Comparison of ENCODE assay signal across 8 cellular contexts in genomic region chr16:5033256-5034166, GRCh38. TPM values are rescaled to one million over a fixed set of nuclear protein-coding genes. Genes with fewer than 3 reads are reported as not detected.
DNase-seq lines count a peak whose midpoint lies in the region; ATAC-seq and TF ChIP-seq lines count a peak whose summit lies in the region.

Gene NAGPA (minus strand): TSS chr16:5033935. CDS start chr16:5033914, 21 bp downstream.

- peak; percentile 58 for TF ChIP-seq POLR2A in GM10847 (IDR thresholded peaks at IDR 0.05; ENCODE audit: extremely low read depth, insufficient read length)
- TF ChIP-seq POLR2A in adrenal gland (IDR thresholded peaks at IDR 0.05): peak in 1 of 2 donors; percentile 44
- no peak for TF ChIP-seq POLR2A in heart left ventricle (IDR thresholded peaks at IDR 0.05)
- peak; percentile 9 to 34 for TF ChIP-seq POLR2A in tibial nerve (IDR thresholded peaks at IDR 0.05)

- H3K4me3 ChIP-seq in adrenal gland (peak within 1 kb of the TSS; percentile 31 to 94 (median 50)), heart left ventricle (peak within 1 kb of the TSS; percentile 72 to 99 (median 89)), tibial nerve (peak within 1 kb of the TSS; percentile 66 to 97 (median 84))

- no peaks in the 10 kb centered on the region for H3K27me3 ChIP-seq in adrenal gland
- H3K27me3 ChIP-seq in heart left ventricle: no peaks in the 10 kb centered on the region
- H3K27me3 ChIP-seq in tibial nerve: no peaks in the 10 kb centered on the region

- H3K9me3 ChIP-seq in adrenal gland (replicated peaks in 1 of 3) (no peaks in the 10 kb centered on the region), heart left ventricle (no peaks in the 10 kb centered on the region), tibial nerve (no peaks in the 10 kb centered on the region)

- H3K36me3 ChIP-seq in adrenal gland (replicated peaks in 1 of 2): peaks cover 0 to 9% of the 10 kb centered on the region in 2 donors
- peaks cover 0 to 15% (median 6%) of the 10 kb centered on the region in 9 donors for H3K36me3 ChIP-seq in heart left ventricle
- H3K36me3 ChIP-seq in tibial nerve: peaks cover 0 to 30% (median 0%) of the 10 kb centered on the region in 3 donors

- ATAC-seq in HG02588 (IDR thresholded peaks at IDR 0.05; ENCODE audit: unreplicated experiment) (peak; percentile 86), heart left ventricle (peak; percentile 73 to 95 (median 94))

- WGBS in adrenal gland, 4 donors: 0 to 2% (median 0%) methylated on average over 10 to 104 of the region's 104 CpGs
- 0 to 1% (median 0%) methylated on average over 43 to 104 of the region's 104 CpGs for WGBS in heart left ventricle, 4 donors
- 0 to 1% methylated on average over 31 to 37 of the region's 104 CpGs for WGBS in tibial nerve, 2 donors

- peak; percentile 71 to 95 for TF ChIP-seq EP300 in tibial nerve (IDR thresholded peaks at IDR 0.05)

- intact Hi-C loops in adrenal gland (cut with DNase I) (loop anchor here in 1 of 2 donors (5.0 kb wide), 1 partner anchor 76 kb away; the partner anchor contains the start of gene SEC14L5), heart left ventricle (cut with DNase I) (no loop called here)

- peak within 1 kb of the TSS in 4 of 5 donors; percentile 60 to 84 (median 80) for H3K27ac ChIP-seq in adrenal gland
- peak within 1 kb of the TSS in 9 of 12 donors; percentile 9 to 74 (median 70) for H3K27ac ChIP-seq in heart left ventricle
- H3K27ac ChIP-seq in tibial nerve: peak within 1 kb of the TSS in 3 of 4 donors; percentile 71 to 81 (median 77)

- no peak for TF ChIP-seq CTCF in adrenal gland (IDR thresholded peaks at IDR 0.05)
- no peak for TF ChIP-seq CTCF in heart left ventricle (IDR thresholded peaks at IDR 0.05)
- peak in 1 of 5 experiments; percentile 16 for TF ChIP-seq CTCF in tibial nerve (IDR thresholded peaks at IDR 0.05)

- H3K4me1 ChIP-seq in adrenal gland (replicated peaks in 1 of 2) (peaks cover 0 to 16% of the 10 kb centered on the region in 2 donors), heart left ventricle (peaks cover 0 to 24% (median 15%) of the 10 kb centered on the region in 12 donors), tibial nerve (peaks cover 0 to 21% (median 13%) of the 10 kb centered on the region in 4 donors)

- DNase-seq in NCI-H1105 (lab: John Stamatoyannopoulos, UW) (peak; percentile 34), T-helper 1 cell (peak; percentile 67 to 83 (median 75)), adrenal gland (peak; percentile 88 to 95 (median 90)), heart left ventricle (peak; percentile 87 to 93 (median 91)), pons (ENCODE audit: low spot score) (peak; percentile 76), tibial nerve (ENCODE audit: low spot score in 2 of 2) (peak; percentile 87 to 93)

RNA-seq across cellular contexts. Expression of gene NAGPA, which starts in this region (rescaled TPM):
- total RNA-seq in adrenal gland (10 to 100 TPM in 7 of 8 donors, 1 to 10 TPM in 1; 6.9 to 47.8 (median 30.2) TPM), heart left ventricle (10 to 100 TPM in 3 of 9 donors, 1 to 10 TPM in 6; 3.8 to 14.6 (median 8.9) TPM), tibial nerve (100 to 1,000 TPM in 1 of 4 donors, 10 to 100 TPM in 3; 37.5 to 104 (median 43.8) TPM)
- polyA plus RNA-seq in adrenal gland (10 to 100 TPM in 2 of 3 donors, 1 to 10 TPM in 1; 4.5 to 23.9 (median 18.9) TPM), heart left ventricle (1 to 10 TPM; 6.4 to 6.5 TPM)

Comparison
In these comparisons a context has a peak if more than half of its experiments do, and no peak if none do; other contexts are left out.
1. Peak in every context shown above with its lines: DNase-seq, ATAC-seq, H3K4me3 ChIP-seq and H3K27ac ChIP-seq.
2. POLR2A ChIP-seq: peak in GM10847 (single experiment) and tibial nerve (2 of 2); none in heart left ventricle (0 of 2).
3. DNase-seq: peak in every context shown above with its lines; median percentile 91 in heart left ventricle; 90 in adrenal gland; 90 in tibial nerve; 76 in pons; 75 in T-helper 1 cell; 34 in NCI-H1105.